1 cellular context compared by ENCODE assay signal in genomic region chr4:87232241-87232640, GRCh38.
A peak's percentile ranks its signal among the peaks of the same experiment; 100 is the strongest.
TF ChIP-seq lines count a peak whose summit lies in the region.

No MANE protein-coding gene starts in this region.

TF ChIP-seq in K562, 482 proteins besides CTCF, POLR2A, EP300 and RAD21 (continued from another document and continues in another):
- TF ChIP-seq THAP12 (CRISPR knock-in tag; IDR thresholded peaks at IDR 0.05) (no peak), ZNF253 (CRISPR knock-in tag; conservative IDR thresholded peaks at IDR 0.05) (no peak), NR0B1 (IDR thresholded peaks at IDR 0.05; ENCODE audit: partially characterized antibody) (no peak), ZNF511 (CRISPR knock-in tag; IDR thresholded peaks at IDR 0.05) (no peak), TAF1 (IDR thresholded peaks at IDR 0.05; ENCODE audit: control insufficient read depth, extremely low read depth, insufficient read depth, low read length, severe bottlenecking) (no peak), KDM1A (IDR thresholded peaks at IDR 0.05) (peak in 1 of 2 experiments; percentile 53; a peak in 2 of 4 replicates), ZNF121 (CRISPR knock-in tag; conservative IDR thresholded peaks at IDR 0.05) (no peak), SOX6 (IDR thresholded peaks at IDR 0.05) (peak; percentile 71; the same call in 1 of the 2 replicates), NFXL1 (CRISPR knock-in tag; IDR thresholded peaks at IDR 0.05) (no peak), ATF6 (CRISPR knock-in tag; IDR thresholded peaks at IDR 0.05) (no peak), BRF2 (IDR thresholded peaks at IDR 0.05; ENCODE audit: borderline replicate concordance, insufficient read depth, insufficient read length) (no peak), GABPB1 (CRISPR knock-in tag; IDR thresholded peaks at IDR 0.05) (no peak), PHB (CRISPR knock-in tag; IDR thresholded peaks at IDR 0.05) (no peak), ETS1 (conservative IDR thresholded peaks at IDR 0.05; ENCODE audit: control insufficient read depth, low read depth, low read length) (no peak), RHOXF2B (CRISPR knock-in tag; conservative IDR thresholded peaks at IDR 0.05) (no peak), LCOR (CRISPR knock-in tag; IDR thresholded peaks at IDR 0.05) (no peak), ZNF655 (CRISPR knock-in tag; IDR thresholded peaks at IDR 0.05) (no peak), EGR1 (conservative IDR thresholded peaks at IDR 0.05) (no peak), CCNT2 (IDR thresholded peaks at IDR 0.05; ENCODE audit: borderline replicate concordance, extremely low read depth, insufficient read length, low read depth, low read length) (no peak), AFF1 (IDR thresholded peaks at IDR 0.05; ENCODE audit: low read depth in 1 of 2, partially characterized antibody in 2 of 2) (peak in 1 of 2 experiments; percentile 45), PKNOX1 (IDR thresholded peaks at IDR 0.05) (peak; percentile 67), NR2C1 (IDR thresholded peaks at IDR 0.05) (no peak), NR2C1 (tag; IDR thresholded peaks at IDR 0.05) (no peak), TFE3 (CRISPR knock-in tag; IDR thresholded peaks at IDR 0.05) (no peak), E4F1 (CRISPR knock-in tag; IDR thresholded peaks at IDR 0.05; ENCODE audit: borderline replicate concordance) (no peak), NRF1 (conservative IDR thresholded peaks at IDR 0.05 in 1 of 2, IDR thresholded peaks at IDR 0.05 in 1 of 2) (no peak), SFPQ (IDR thresholded peaks at IDR 0.05; ENCODE audit: low read depth, low read length) (no peak), HNRNPH1 (optimal IDR thresholded peaks at IDR 0.05; ENCODE audit: low read depth, low read length) (no peak), ZNF431 (CRISPR knock-in tag; IDR thresholded peaks at IDR 0.05) (no peak), FOXK2 (conservative IDR thresholded peaks at IDR 0.05 in 1 of 2, IDR thresholded peaks at IDR 0.05 in 1 of 2; ENCODE audit: low read depth in 2 of 2) (no peak)
